12 cellular contexts compared by ENCODE assay signal in genomic region chr1:110033421-110033820, GRCh38. TPM values are rescaled to one million over a fixed set of nuclear protein-coding genes. Genes with fewer than 3 reads are reported as not detected.
DNase-seq lines count a peak whose midpoint lies in the region; ATAC-seq and TF ChIP-seq lines count a peak whose summit lies in the region.
"Had no signal": no experiment of that assay in that cellular context is flagged by ENCODE, and none has a peak within 500 bp of the region (broad histone marks: within the 10 kb centered on the region; RNA-seq: fewer than 3 reads in every experiment).

No MANE protein-coding gene starts in this region.

- no peaks in the 10 kb centered on the region for H3K9me2 ChIP-seq in Karpas-422 (replicated peaks; ENCODE audit: insufficient read depth, low read length)

- no peak overlapping the region; the same call in 1 of the 2 replicates for H3K9ac ChIP-seq in Karpas-422 (ENCODE audit: low read length)

- peaks cover 12% of the 10 kb centered on the region for H3K36me3 Mint-ChIP-seq in Caco-2 (ENCODE audit: insufficient read depth, unreplicated experiment)
- H3K36me3 Mint-ChIP-seq in activated T-helper 17 cell treated with anti-CD3 and anti-CD28 coated beads, Interleukin-2, amount 50 U/mL, for 72 hours (ENCODE audit: low read depth): peaks cover 18% of the 10 kb centered on the region
- H3K36me3 Mint-ChIP-seq in natural killer cell: no peaks in the 10 kb centered on the region

- H3K27me3 ChIP-seq in Caco-2 (replicated peaks; ENCODE audit: control insufficient read depth, insufficient read depth, low read length) (no peaks in the 10 kb centered on the region), Karpas-422 (ENCODE audit: low read length) (no peaks in the 10 kb centered on the region), WERI-Rb-1 (ENCODE audit: insufficient read depth, low read depth, severe bottlenecking) (no peaks in the 10 kb centered on the region), esophagus muscularis mucosa (no peaks in the 10 kb centered on the region)
- H3K27me3 ChIP-seq: gastroesophageal sphincter had no signal

- no peaks in the 10 kb centered on the region for H3K9me3 Mint-ChIP-seq in Caco-2 (ENCODE audit: unreplicated experiment)
- no peaks in the 10 kb centered on the region for H3K9me3 Mint-ChIP-seq in activated T-helper 17 cell treated with anti-CD3 and anti-CD28 coated beads, Interleukin-2, amount 50 U/mL, for 72 hours
- H3K9me3 Mint-ChIP-seq in natural killer cell: no peaks in the 10 kb centered on the region

- CTCF ChIA-PET in Caco-2 (lab: Charles Lee): no interaction called here

- H3K4me3 ChIP-seq in Caco-2 (ENCODE audit: low read depth, low read length) (no peak overlapping the region), Karpas-422 (ENCODE audit: low read length) (peak overlapping the region; percentile 96; the same call in 1 of the 2 replicates), WERI-Rb-1 (ENCODE audit: low read depth, low read length) (no peak overlapping the region), esophagus muscularis mucosa (no peak overlapping the region)

- intact Hi-C loops in Caco-2 (cut with micrococcal nuclease; ENCODE audit: unreplicated experiment): no loop called here
- intact Hi-C loops in natural killer cell (cut with micrococcal nuclease): no loop called here
- intact Hi-C loops in esophagus muscularis mucosa (cut with DNase I): no loop called here

- TF ChIP-seq CTCF in Caco-2 (IDR thresholded peaks at IDR 0.05; ENCODE audit: insufficient read depth in 1 of 2, low read depth in 1 of 2, low read length in 1 of 2, severe bottlenecking in 1 of 2, unreplicated experiment in 1 of 2): no peak
- no peak for TF ChIP-seq CTCF in natural killer cell (IDR thresholded peaks at IDR 0.05)
- no peak for TF ChIP-seq CTCF in WERI-Rb-1 (IDR thresholded peaks at IDR 0.05; ENCODE audit: low read depth, low read length)
- no peak for TF ChIP-seq CTCF in esophagus muscularis mucosa (IDR thresholded peaks at IDR 0.05)

- ATAC-seq in activated T-helper 17 cell treated with anti-CD3 and anti-CD28 coated beads, Interleukin-2, amount 50 U/mL, for 72 hours (replicated peaks): no peak
- ATAC-seq in natural killer cell (no peak), HG03439 (IDR thresholded peaks at IDR 0.05; ENCODE audit: unreplicated experiment) (no peak), GM18867 (IDR thresholded peaks at IDR 0.05; ENCODE audit: unreplicated experiment) (no peak)

- peaks cover 32% of the 10 kb centered on the region for H3K79me2 ChIP-seq in Karpas-422 (ENCODE audit: low read length)

- POLR2A ChIA-PET in Caco-2 (lab: Charles Lee): no interaction called here

- DNase-seq in Caco-2 (no peak), Karpas-422 (no peak), natural killer cell (no peak), WERI-Rb-1 (no peak), esophagus muscularis mucosa (ENCODE audit: extremely low spot score) (no peak)
- DNase-seq: NCI-H187; posterior cingulate gyrus; stimulated activated CD4-positive, alpha-beta T cell treated with anti-CD3 and anti-CD28 coated beads, Interleukin-1b, Interleukin-23, amount 100 ng/mL, for 48 hours had no signal

- H3K27ac ChIP-seq in Karpas-422 (ENCODE audit: low read length): peak overlapping the region; percentile 60; the same call in 1 of the 2 replicates
- H3K27ac ChIP-seq in WERI-Rb-1: no peak overlapping the region
- H3K27ac ChIP-seq in esophagus muscularis mucosa (replicated peaks in 1 of 4): no peak overlapping the region

- no peaks in the 10 kb centered on the region for H4K20me1 ChIP-seq in Karpas-422 (ENCODE audit: insufficient read depth, low read depth, low read length)

- no peak for TF ChIP-seq POLR2A in esophagus muscularis mucosa (IDR thresholded peaks at IDR 0.05; ENCODE audit: low read depth)

- TF ChIP-seq EP300 in esophagus muscularis mucosa (IDR thresholded peaks at IDR 0.05): no peak

- H3K36me3 ChIP-seq in Caco-2 (ENCODE audit: control insufficient read depth, insufficient read depth, low read length): no peaks in the 10 kb centered on the region
- peaks cover 9% of the 10 kb centered on the region; the same call in 1 of the 2 replicates for H3K36me3 ChIP-seq in Karpas-422 (ENCODE audit: insufficient read depth, low read length)
- H3K36me3 ChIP-seq in WERI-Rb-1: peaks cover 28% of the 10 kb centered on the region
- peaks cover 5 to 10% (median 8%) of the 10 kb centered on the region in 4 donors for H3K36me3 ChIP-seq in esophagus muscularis mucosa

- no peaks in the 10 kb centered on the region for H3K27me3 Mint-ChIP-seq in Caco-2 (ENCODE audit: insufficient read depth, unreplicated experiment)
- no peaks in the 10 kb centered on the region for H3K27me3 Mint-ChIP-seq in activated T-helper 17 cell treated with anti-CD3 and anti-CD28 coated beads, Interleukin-2, amount 50 U/mL, for 72 hours
- H3K27me3 Mint-ChIP-seq in natural killer cell (ENCODE audit: low read depth in 2 of 2): no peaks in the 10 kb centered on the region

- 93% methylated on average over 5 of the region's 5 CpGs for WGBS in esophagus muscularis mucosa

- peak overlapping the region; percentile 84 for H3K4me2 ChIP-seq in Karpas-422 (ENCODE audit: low read depth, low read length, poor library complexity, severe bottlenecking)

- H3K4me1 Mint-ChIP-seq in Caco-2 (ENCODE audit: low read depth, unreplicated experiment): peaks cover 7% of the 10 kb centered on the region
- H3K4me1 Mint-ChIP-seq in activated T-helper 17 cell treated with anti-CD3 and anti-CD28 coated beads, Interleukin-2, amount 50 U/mL, for 72 hours: peaks cover 31% of the 10 kb centered on the region
- peaks cover 35 to 39% of the 10 kb centered on the region in 2 donors for H3K4me1 Mint-ChIP-seq in natural killer cell

- no peaks in the 10 kb centered on the region for H3K9me3 ChIP-seq in Caco-2
- no peaks in the 10 kb centered on the region for H3K9me3 ChIP-seq in Karpas-422 (ENCODE audit: low read length)
- no peaks in the 10 kb centered on the region for H3K9me3 ChIP-seq in WERI-Rb-1 (ENCODE audit: severe bottlenecking)
- no peaks in the 10 kb centered on the region for H3K9me3 ChIP-seq in esophagus muscularis mucosa
- H3K9me3 ChIP-seq: gastroesophageal sphincter had no signal

- peak overlapping the region; percentile 90 for H3K27ac Mint-ChIP-seq in Caco-2 (ENCODE audit: unreplicated experiment)
- H3K27ac Mint-ChIP-seq in activated T-helper 17 cell treated with anti-CD3 and anti-CD28 coated beads, Interleukin-2, amount 50 U/mL, for 72 hours: peak overlapping the region; percentile 93
- peak overlapping the region; percentile 93 to 96 for H3K27ac Mint-ChIP-seq in natural killer cell

- BruUV-seq in Caco-2 (replicated peaks; lab: Mats Ljungman, UMichigan): no TSS peak

- H2AFZ ChIP-seq in Karpas-422 (ENCODE audit: low read length): peak overlapping the region; percentile 30

- H3K4me3 Mint-ChIP-seq in Caco-2 (ENCODE audit: unreplicated experiment): peak overlapping the region; percentile 91
- peak overlapping the region; percentile 89 for H3K4me3 Mint-ChIP-seq in activated T-helper 17 cell treated with anti-CD3 and anti-CD28 coated beads, Interleukin-2, amount 50 U/mL, for 72 hours
- peak overlapping the region; percentile 94 for H3K4me3 Mint-ChIP-seq in natural killer cell

- no peaks in the 10 kb centered on the region for H3K4me1 ChIP-seq in Caco-2
- peaks cover 29% of the 10 kb centered on the region for H3K4me1 ChIP-seq in Karpas-422 (ENCODE audit: low read length)
- H3K4me1 ChIP-seq in esophagus muscularis mucosa: peaks cover 15 to 32% (median 28%) of the 10 kb centered on the region in 4 donors

RNA-seq across cellular contexts. Expression of gene STRIP1, which starts 1.0 kb away (rescaled TPM):
- 32.8 and 36.1 TPM in 2 replicates for total RNA-seq in Caco-2 (2022)
- total RNA-seq in Karpas-422 (2014; rRNA removed; shearing (Covaris generic); ENCODE audit: low replicate concordance): 35.3 and 53.8 TPM in 2 replicates
- 10 to 100 TPM; 21.4 to 31.1 TPM for total RNA-seq in activated T-helper 17 cell treated with anti-CD3 and anti-CD28 coated beads, Interleukin-2, amount 50 U/mL, for 72 hours
- total RNA-seq in natural killer cell: 100 to 1,000 TPM in 2 of 3 donors, 10 to 100 TPM in 1; 92.4 to 139 (median 130) TPM
- total RNA-seq in esophagus muscularis mucosa: 10 to 100 TPM; 26.2 to 43.5 (median 35.3) TPM

RNA-seq across cellular contexts. Expression of gene ALX3, which starts 37.1 kb away (rescaled TPM):
- total RNA-seq in Caco-2 (2022) (not detected in 2 replicates), natural killer cell (not detected), esophagus muscularis mucosa (not detected)
- total RNA-seq in Karpas-422 (2014; rRNA removed; shearing (Covaris generic); ENCODE audit: low replicate concordance): not detected in 2 replicates
- total RNA-seq in activated T-helper 17 cell treated with anti-CD3 and anti-CD28 coated beads, Interleukin-2, amount 50 U/mL, for 72 hours: not detected
- total RNA-seq: gastroesophageal sphincter had no signal

RNA-seq across cellular contexts. Expression of gene AHCYL1, which starts 48.9 kb away (rescaled TPM):
- total RNA-seq in Caco-2 (2022): 62.6 and 64.2 TPM in 2 replicates
- total RNA-seq in Karpas-422 (2014; rRNA removed; shearing (Covaris generic); ENCODE audit: low replicate concordance): 29.5 and 34.0 TPM in 2 replicates
- 10 to 100 TPM; 60.1 to 80.8 TPM for total RNA-seq in activated T-helper 17 cell treated with anti-CD3 and anti-CD28 coated beads, Interleukin-2, amount 50 U/mL, for 72 hours
- 10 to 100 TPM; 23.3 to 30.0 (median 29.1) TPM for total RNA-seq in natural killer cell
- 100 to 1,000 TPM in 1 of 4 donors, 10 to 100 TPM in 3; 72.1 to 111 (median 91.0) TPM for total RNA-seq in esophagus muscularis mucosa
